ENCODE assay signal across 17 cellular contexts in the genomic region with DNA sequence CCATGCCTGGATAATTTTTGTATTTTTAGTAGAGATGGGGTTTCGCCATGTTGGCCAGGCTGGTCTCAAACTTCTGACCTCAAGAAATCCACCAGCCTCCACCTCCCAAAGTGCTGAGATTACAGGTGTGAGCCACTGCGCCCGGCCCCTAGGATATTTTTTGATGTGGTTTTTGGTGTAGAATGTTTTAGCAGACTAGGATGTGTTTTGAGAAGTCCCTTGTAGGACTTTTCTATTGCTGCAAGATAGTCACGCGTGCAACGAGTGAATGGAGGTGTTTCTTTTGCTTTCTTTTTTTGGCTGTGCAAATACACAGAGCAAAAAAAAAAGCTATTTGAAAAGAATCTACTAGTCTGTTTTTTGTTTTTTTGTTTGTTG. TPM values are rescaled to one million over a fixed set of nuclear protein-coding genes. Genes with fewer than 3 reads are reported as not detected.
DNase-seq lines count a peak whose midpoint lies in the region; ATAC-seq lines count a peak whose summit lies in the region.
"Had no signal": no experiment of that assay in that cellular context is flagged by ENCODE, and none has a peak within 500 bp of the region (broad histone marks: within the 10 kb centered on the region; RNA-seq: fewer than 3 reads in every experiment).

No MANE protein-coding gene starts in this region.

- peaks cover 24% of the 10 kb centered on the region for H3K4me1 ChIP-seq in CD8-positive, alpha-beta memory T cell (ENCODE audit: insufficient read depth, low read length)
- H3K4me1 ChIP-seq in mesenchymal stem cell (ENCODE audit: control insufficient read depth, insufficient read depth, low read depth, low read length): peaks cover 13% of the 10 kb centered on the region
- peaks cover 9% of the 10 kb centered on the region for H3K4me1 ChIP-seq in SJCRH30

- H4K8ac ChIP-seq in mesenchymal stem cell (ENCODE audit: low read length): no peak overlapping the region

- CTCF ChIA-PET in CD8-positive, alpha-beta memory T cell (lab: Charles Lee): interaction anchor here (1.5 to 11.0 kb wide), 2 partner anchors 14 to 32 kb away, joined by 4 to 120 read pairs; partner anchors contain the start of gene KLF6
- CTCF ChIA-PET in activated CD4-positive, alpha-beta memory T cell treated with anti-CD3 and anti-CD28 coated beads for 36 hours (lab: Charles Lee): interaction anchor here (0.7 kb wide), 1 partner anchor 26 kb away, joined by 3 read pairs; no protein-coding TSS in a partner anchor

- H3K27me3 Mint-ChIP-seq in activated CD4-positive, alpha-beta T cell treated with anti-CD3 and anti-CD28 coated beads, Interleukin-2, amount 10 ng/mL, durations not matched to agents 24 days and 14 days: no peaks in the 10 kb centered on the region
- H3K27me3 Mint-ChIP-seq in CD8-positive, alpha-beta memory T cell: peaks cover 0 to 1% of the 10 kb centered on the region in 2 donors
- no peaks in the 10 kb centered on the region for H3K27me3 Mint-ChIP-seq in activated CD4-positive, alpha-beta memory T cell treated with anti-CD3 and anti-CD28 coated beads for 36 hours
- H3K27me3 Mint-ChIP-seq: CD4-positive, alpha-beta T cell had no signal

- no peak overlapping the region for H3K9ac ChIP-seq in mesenchymal stem cell (ENCODE audit: low read length)

- peak overlapping the region; percentile 7 for H3K4me3 Mint-ChIP-seq in activated CD4-positive, alpha-beta T cell treated with anti-CD3 and anti-CD28 coated beads, Interleukin-2, amount 10 ng/mL, durations not matched to agents 24 days and 14 days
- peak overlapping the region in 6 of 7 donors; percentile 16 to 82 (median 68) for H3K4me3 Mint-ChIP-seq in CD8-positive, alpha-beta memory T cell
- peak overlapping the region; percentile 29 for H3K4me3 Mint-ChIP-seq in activated CD4-positive, alpha-beta memory T cell treated with anti-CD3 and anti-CD28 coated beads for 36 hours
- H3K4me3 Mint-ChIP-seq: CD4-positive, alpha-beta T cell had no signal

- H3K27ac Mint-ChIP-seq in activated CD4-positive, alpha-beta T cell treated with anti-CD3 and anti-CD28 coated beads, Interleukin-2, amount 10 ng/mL, durations not matched to agents 24 days and 14 days: peak overlapping the region; percentile 63
- peak overlapping the region; percentile 18 to 94 (median 76) for H3K27ac Mint-ChIP-seq in CD8-positive, alpha-beta memory T cell
- peak overlapping the region; percentile 24 for H3K27ac Mint-ChIP-seq in activated CD4-positive, alpha-beta memory T cell treated with anti-CD3 and anti-CD28 coated beads for 36 hours
- H3K27ac Mint-ChIP-seq: CD4-positive, alpha-beta T cell had no signal

- no peaks in the 10 kb centered on the region for H3K36me3 Mint-ChIP-seq in activated CD4-positive, alpha-beta T cell treated with anti-CD3 and anti-CD28 coated beads, Interleukin-2, amount 10 ng/mL, durations not matched to agents 24 days and 14 days (ENCODE audit: low read depth)
- no peaks in the 10 kb centered on the region for H3K36me3 Mint-ChIP-seq in CD8-positive, alpha-beta memory T cell
- H3K36me3 Mint-ChIP-seq in activated CD4-positive, alpha-beta memory T cell treated with anti-CD3 and anti-CD28 coated beads for 36 hours: no peaks in the 10 kb centered on the region

- H3K9me3 Mint-ChIP-seq in activated CD4-positive, alpha-beta T cell treated with anti-CD3 and anti-CD28 coated beads, Interleukin-2, amount 10 ng/mL, durations not matched to agents 24 days and 14 days: peaks cover 3% of the 10 kb centered on the region
- no peaks in the 10 kb centered on the region for H3K9me3 Mint-ChIP-seq in CD8-positive, alpha-beta memory T cell
- no peaks in the 10 kb centered on the region for H3K9me3 Mint-ChIP-seq in activated CD4-positive, alpha-beta memory T cell treated with anti-CD3 and anti-CD28 coated beads for 36 hours
- H3K9me3 Mint-ChIP-seq: CD4-positive, alpha-beta T cell had no signal

- no peak overlapping the region for H3K27ac ChIP-seq in CD8-positive, alpha-beta memory T cell (ENCODE audit: low read depth, low read length)
- H3K27ac ChIP-seq in mesenchymal stem cell (ENCODE audit: low read length, poor library complexity, severe bottlenecking) (no peak overlapping the region), SJCRH30 (no peak overlapping the region)

- no peak overlapping the region for H3K18ac ChIP-seq in mesenchymal stem cell (ENCODE audit: low read depth in 1 of 2, low read length in 2 of 2)

- WGBS in mesenchymal stem cell: 95% methylated on average over 5 of the region's 6 CpGs

- no peak overlapping the region for H3K4me3 ChIP-seq in CD8-positive, alpha-beta memory T cell (ENCODE audit: low read length)
- H3K4me3 ChIP-seq in mesenchymal stem cell (ENCODE audit: insufficient read depth in 1 of 2, low read depth in 1 of 2, low read length in 2 of 2): no peak overlapping the region
- H3K4me3 ChIP-seq in SJCRH30: no peak overlapping the region

- H3K27me3 ChIP-seq in CD8-positive, alpha-beta memory T cell (ENCODE audit: insufficient read depth, low read length, poor library complexity, severe bottlenecking): no peaks in the 10 kb centered on the region
- H3K27me3 ChIP-seq in mesenchymal stem cell (ENCODE audit: control insufficient read depth in 1 of 2, insufficient read depth in 1 of 2, low read length in 2 of 2): no peaks in the 10 kb centered on the region
- no peaks in the 10 kb centered on the region for H3K27me3 ChIP-seq in SJCRH30
- H3K27me3 ChIP-seq: BE2C had no signal

- intact Hi-C loops in activated CD4-positive, alpha-beta T cell treated with anti-CD3 and anti-CD28 coated beads, Interleukin-2, amount 10 ng/mL, durations not matched to agents 24 days and 14 days (cut with micrococcal nuclease): loop anchor here (5.0 kb wide), 1 partner anchor 38 kb away; no protein-coding TSS in a partner anchor
- intact Hi-C loops in activated CD4-positive, alpha-beta memory T cell treated with anti-CD3 and anti-CD28 coated beads for 36 hours (cut with micrococcal nuclease): loop anchor here (10.0 kb wide), 2 partner anchors 220 to 430 kb away; no protein-coding TSS in a partner anchor

- no peaks in the 10 kb centered on the region for H3K79me1 ChIP-seq in mesenchymal stem cell (replicated peaks; ENCODE audit: low read length, poor library complexity, severe bottlenecking)

- H3K4ac ChIP-seq in mesenchymal stem cell (ENCODE audit: low read depth in 1 of 2, low read length in 2 of 2): no peak overlapping the region

- DNase-seq in activated CD4-positive, alpha-beta T cell treated with anti-CD3 and anti-CD28 coated beads, Interleukin-2, amount 10 ng/mL, durations not matched to agents 24 days and 14 days: peak; percentile 76
- no peak for DNase-seq in activated CD4-positive, alpha-beta T cell treated with anti-CD3 and anti-CD28 coated beads, Interleukin-2, amount 50 U/mL, for 4 hours
- no peak for DNase-seq in CD8-positive, alpha-beta memory T cell
- peak; percentile 42 for DNase-seq in activated CD4-positive, alpha-beta memory T cell treated with anti-CD3 and anti-CD28 coated beads for 36 hours
- DNase-seq in mesenchymal stem cell (no peak), NCI-H1694 (lab: John Stamatoyannopoulos, UW) (no peak), SJCRH30 (no peak)
- DNase-seq: 8988T; BE2C; CD4-positive, alpha-beta T cell; DMS79; H7; IMR-90; NCI-H1105; NCI-H526 treated with DMSO at 0.1 percent for 48 hours; SHP77 had no signal

- no peak overlapping the region for H3K14ac ChIP-seq in mesenchymal stem cell (ENCODE audit: low read length in 2 of 2)

- H3K23ac ChIP-seq in mesenchymal stem cell (ENCODE audit: low read length in 2 of 2): no peak overlapping the region

- H2AK5ac ChIP-seq in mesenchymal stem cell (ENCODE audit: low read length, severe bottlenecking): no peak overlapping the region

- no peaks in the 10 kb centered on the region for H3K36me3 ChIP-seq in CD8-positive, alpha-beta memory T cell (ENCODE audit: insufficient read depth, low read length)
- no peaks in the 10 kb centered on the region for H3K36me3 ChIP-seq in mesenchymal stem cell (ENCODE audit: control insufficient read depth in 1 of 2, insufficient read depth in 2 of 2, low read depth in 1 of 2, low read length in 2 of 2)
- no peaks in the 10 kb centered on the region for H3K36me3 ChIP-seq in SJCRH30
- H3K36me3 ChIP-seq: BE2C had no signal

- H2BK15ac ChIP-seq in mesenchymal stem cell (ENCODE audit: low read depth, poor library complexity, severe bottlenecking): peak overlapping the region; percentile 33

- no peak overlapping the region for H3K4me2 ChIP-seq in mesenchymal stem cell (ENCODE audit: low read length, poor library complexity, severe bottlenecking)

- ATAC-seq in activated CD4-positive, CD25-positive, alpha-beta regulatory T cell treated with anti-CD3 and anti-CD28 coated beads, Interleukin-2, amount 50 U/mL, for 24 hours: no peak

- no peak overlapping the region for H2AFZ ChIP-seq in mesenchymal stem cell (ENCODE audit: low read depth, low read length)

- no peak overlapping the region for H2BK12ac ChIP-seq in mesenchymal stem cell (ENCODE audit: low read length in 2 of 2)

- H2BK5ac ChIP-seq in mesenchymal stem cell (ENCODE audit: low read depth, low read length, poor library complexity, severe bottlenecking): no peak overlapping the region

- no peak overlapping the region for H4K91ac ChIP-seq in mesenchymal stem cell (ENCODE audit: low read length)

- POLR2A ChIA-PET in CD8-positive, alpha-beta memory T cell (lab: Charles Lee): interaction anchor here (15.3 kb wide), 1 partner anchor 32 kb away, joined by 505 read pairs; the partner anchor contains the start of gene KLF6
- POLR2A ChIA-PET in activated CD4-positive, alpha-beta memory T cell treated with anti-CD3 and anti-CD28 coated beads for 36 hours (lab: Charles Lee): interaction anchor here (0.6 to 6.5 kb wide), 2 partner anchors 30 to 52 kb away, joined by 3 to 82 read pairs; partner anchors contain the start of gene KLF6

- peaks cover 40% of the 10 kb centered on the region for H3K4me1 Mint-ChIP-seq in activated CD4-positive, alpha-beta T cell treated with anti-CD3 and anti-CD28 coated beads, Interleukin-2, amount 10 ng/mL, durations not matched to agents 24 days and 14 days
- H3K4me1 Mint-ChIP-seq in CD8-positive, alpha-beta memory T cell: peaks cover 19 to 27% (median 26%) of the 10 kb centered on the region in 3 donors
- peaks cover 55% of the 10 kb centered on the region for H3K4me1 Mint-ChIP-seq in activated CD4-positive, alpha-beta memory T cell treated with anti-CD3 and anti-CD28 coated beads for 36 hours (ENCODE audit: low read depth)

- no peaks in the 10 kb centered on the region for H3K9me3 ChIP-seq in CD8-positive, alpha-beta memory T cell (ENCODE audit: low read length)
- H3K9me3 ChIP-seq in mesenchymal stem cell (ENCODE audit: control insufficient read depth, low read length) (no peaks in the 10 kb centered on the region), SJCRH30 (replicated peaks) (no peaks in the 10 kb centered on the region)
- H3K9me3 ChIP-seq: BE2C had no signal

- H2BK120ac ChIP-seq in mesenchymal stem cell (ENCODE audit: low read depth, low read length): no peak overlapping the region

RNA-seq across cellular contexts. Expression of gene KLF6, which starts 29.8 kb away (rescaled TPM):
- total RNA-seq in activated CD4-positive, alpha-beta T cell treated with anti-CD3 and anti-CD28 coated beads, Interleukin-2, amount 10 ng/mL, durations not matched to agents 24 days and 14 days: 116 and 127 TPM in 2 replicates
- 100 to 1,000 TPM; 187 to 192 TPM for total RNA-seq in CD8-positive, alpha-beta memory T cell
- 883 TPM for polyA plus RNA-seq in CD8-positive, alpha-beta memory T cell
- total RNA-seq in activated CD4-positive, alpha-beta memory T cell treated with anti-CD3 and anti-CD28 coated beads for 36 hours: 100 to 1,000 TPM; 144 to 151 TPM
- 195 TPM for polyA plus RNA-seq in mesenchymal stem cell (2013, experiment 1 of 2)
- 183 TPM for polyA plus RNA-seq in mesenchymal stem cell (2013, experiment 2 of 2)
- total RNA-seq in SJCRH30 (2014; rRNA removed; shearing (Covaris generic)): 8.1 and 8.2 TPM in 2 replicates

Comparison
In these comparisons a context has a peak if more than half of its experiments do, and no peak if none do; other contexts are left out.
1. DNase-seq: peak in activated CD4-positive, alpha-beta T cell treated with anti-CD3 and anti-CD28 coated beads, Interleukin-2, amount 10 ng/mL, durations not matched to agents 24 days and 14 days (single experiment) and activated CD4-positive, alpha-beta memory T cell treated with anti-CD3 and anti-CD28 coated beads for 36 hours (single experiment); none in activated CD4-positive, alpha-beta T cell treated with anti-CD3 and anti-CD28 coated beads, Interleukin-2, amount 50 U/mL, for 4 hours (0 of 2), CD8-positive, alpha-beta memory T cell (0 of 5), mesenchymal stem cell (single experiment), NCI-H1694 (single experiment) and SJCRH30 (0 of 2).
2. H3K27ac Mint-ChIP-seq: peak in every context shown above with its lines; median percentile 76 in CD8-positive, alpha-beta memory T cell; 63 in activated CD4-positive, alpha-beta T cell treated with anti-CD3 and anti-CD28 coated beads, Interleukin-2, amount 10 ng/mL, durations not matched to agents 24 days and 14 days; 24 in activated CD4-positive, alpha-beta memory T cell treated with anti-CD3 and anti-CD28 coated beads for 36 hours.
3. H3K4me3 Mint-ChIP-seq: peak in every context shown above with its lines; median percentile 68 in CD8-positive, alpha-beta memory T cell; 29 in activated CD4-positive, alpha-beta memory T cell treated with anti-CD3 and anti-CD28 coated beads for 36 hours; 7 in activated CD4-positive, alpha-beta T cell treated with anti-CD3 and anti-CD28 coated beads, Interleukin-2, amount 10 ng/mL, durations not matched to agents 24 days and 14 days.
4. RNA of gene KLF6, which starts 29.8 kb away (total RNA-seq): 187 to 192 TPM in CD8-positive, alpha-beta memory T cell, 144 to 151 TPM in activated CD4-positive, alpha-beta memory T cell treated with anti-CD3 and anti-CD28 coated beads for 36 hours and 116 to 127 TPM in activated CD4-positive, alpha-beta T cell treated with anti-CD3 and anti-CD28 coated beads, Interleukin-2, amount 10 ng/mL, durations not matched to agents 24 days and 14 days; 8.1 to 8.2 TPM in SJCRH30; every median in the first group is over 10 times any median in the second.